In genomic region chr1:159922499-159923202, GRCh38 we compare ENCODE assay signal across 8 cellular contexts. TPM values are rescaled to one million over a fixed set of nuclear protein-coding genes. Genes with fewer than 3 reads are reported as not detected.
DNase-seq lines count a peak whose midpoint lies in the region; ATAC-seq and TF ChIP-seq lines count a peak whose summit lies in the region.

No MANE protein-coding gene starts in this region.

- TF ChIP-seq POLR2A in heart left ventricle (IDR thresholded peaks at IDR 0.05): no peak

- ATAC-seq in activated CD8-positive, alpha-beta T cell treated with anti-CD3 and anti-CD28 coated beads for 36 hours: no peak
- peak; percentile 3 to 20 (median 16) for ATAC-seq in heart left ventricle

- CTCF ChIA-PET in activated CD8-positive, alpha-beta T cell treated with anti-CD3 and anti-CD28 coated beads for 36 hours (lab: Charles Lee): interaction anchor here (0.9 to 21.5 kb wide), 8 partner anchors 13 to 124 kb away, joined by 3 to 374 read pairs (median 3); partner anchors contain the start of gene IGSF9

- H3K27ac Mint-ChIP-seq in activated CD8-positive, alpha-beta T cell treated with anti-CD3 and anti-CD28 coated beads for 36 hours: peak overlapping the region; percentile 98

- H3K27me3 ChIP-seq in heart left ventricle: no peaks in the 10 kb centered on the region
- H3K27me3 ChIP-seq in skeletal muscle satellite cell (ENCODE audit: control insufficient read depth, insufficient read depth, low read length): no peaks in the 10 kb centered on the region

- H3K9me3 Mint-ChIP-seq in activated CD8-positive, alpha-beta T cell treated with anti-CD3 and anti-CD28 coated beads for 36 hours: no peaks in the 10 kb centered on the region

- WGBS in heart left ventricle, 4 donors: 27 to 46% (median 41%) methylated on average over 5 to 8 of the region's 8 CpGs

- H3K4me1 Mint-ChIP-seq in activated CD8-positive, alpha-beta T cell treated with anti-CD3 and anti-CD28 coated beads for 36 hours (ENCODE audit: low read depth): peaks cover 73% of the 10 kb centered on the region

- intact Hi-C loops in activated CD8-positive, alpha-beta T cell treated with anti-CD3 and anti-CD28 coated beads for 36 hours (cut with micrococcal nuclease): no loop called here
- intact Hi-C loops in heart left ventricle (cut with DNase I): loop anchor here in 5 of 10 donors (2.0 to 10.0 kb wide), 3 partner anchors 68 to 908 kb away; no protein-coding TSS in a partner anchor

- H3K36me3 Mint-ChIP-seq in activated CD8-positive, alpha-beta T cell treated with anti-CD3 and anti-CD28 coated beads for 36 hours (ENCODE audit: low read depth): peaks cover 63% of the 10 kb centered on the region

- H3K9me3 ChIP-seq in heart left ventricle: no peaks in the 10 kb centered on the region
- no peaks in the 10 kb centered on the region for H3K9me3 ChIP-seq in skeletal muscle satellite cell (replicated peaks; ENCODE audit: low read length)

- H3K36me3 ChIP-seq in heart left ventricle (peaks cover 0 to 40% (median 34%) of the 10 kb centered on the region in 9 donors), skeletal muscle satellite cell (ENCODE audit: insufficient read depth, low read length) (peaks cover 37% of the 10 kb centered on the region)

- H3K4me3 ChIP-seq in heart left ventricle (peak overlapping the region; percentile 11 to 99 (median 84)), skeletal muscle satellite cell (ENCODE audit: low read length) (peak overlapping the region; percentile 91)

- peak overlapping the region; percentile 86 to 100 (median 97) for H3K27ac ChIP-seq in heart left ventricle

- peak overlapping the region; percentile 92 for H3K4me3 Mint-ChIP-seq in activated CD8-positive, alpha-beta T cell treated with anti-CD3 and anti-CD28 coated beads for 36 hours

- POLR2A ChIA-PET in activated CD8-positive, alpha-beta T cell treated with anti-CD3 and anti-CD28 coated beads for 36 hours (lab: Charles Lee): interaction anchor here (0.5 to 4.7 kb wide), 7 partner anchors 8 to 108 kb away, joined by 4 to 56 read pairs (median 9); partner anchors contain the start of genes SLAMF8 and SLAMF9

- H3K9ac ChIP-seq in skeletal muscle satellite cell (ENCODE audit: low read depth, low read length): peak overlapping the region; percentile 100

- TF ChIP-seq CTCF in activated CD8-positive, alpha-beta T cell treated with anti-CD3 and anti-CD28 coated beads for 36 hours (IDR thresholded peaks at IDR 0.05): no peak
- TF ChIP-seq CTCF in heart left ventricle (IDR thresholded peaks at IDR 0.05): no peak

- no peaks in the 10 kb centered on the region for H3K27me3 Mint-ChIP-seq in activated CD8-positive, alpha-beta T cell treated with anti-CD3 and anti-CD28 coated beads for 36 hours

- DNase-seq in NCI-H2227 (lab: John Stamatoyannopoulos, UW; ENCODE audit: unreplicated experiment) (peak; percentile 33), NCI-H2227 treated with DMSO at 0.1 percent for 48 hours (lab: John Stamatoyannopoulos, UW) (no peak), heart left ventricle (peak; percentile 78 to 92 (median 83)), DMS 273 (lab: John Stamatoyannopoulos, UW; ENCODE audit: unreplicated experiment) (no peak), NCI-H226 (no peak)
- no peak for DNase-seq in activated CD8-positive, alpha-beta T cell treated with anti-CD3 and anti-CD28 coated beads for 36 hours
- no peak for DNase-seq in stimulated activated CD4-positive, alpha-beta T cell treated with anti-CD3 and anti-CD28 coated beads, Interleukin-1b, Interleukin-23, amount 100 ng/mL, for 48 hours

- peak overlapping the region; percentile 95 for H3K4me2 ChIP-seq in skeletal muscle satellite cell (ENCODE audit: low read length)

- H3K4me1 ChIP-seq in heart left ventricle: peaks cover 0 to 67% (median 53%) of the 10 kb centered on the region in 12 donors
- peaks cover 63% of the 10 kb centered on the region for H3K4me1 ChIP-seq in skeletal muscle satellite cell (ENCODE audit: control insufficient read depth, insufficient read depth, low read length)

RNA-seq across cellular contexts. Expression of gene TAGLN2, which starts 2.7 kb away (rescaled TPM):
- 100 to 1,000 TPM; 475 to 482 TPM for total RNA-seq in activated CD8-positive, alpha-beta T cell treated with anti-CD3 and anti-CD28 coated beads for 36 hours
- 100 to 1,000 TPM in 5 of 9 donors, 10 to 100 TPM in 4; 84.3 to 246 (median 131) TPM for total RNA-seq in heart left ventricle
- 100 to 1,000 TPM; 113 to 226 TPM for polyA plus RNA-seq in heart left ventricle
- total RNA-seq in skeletal muscle satellite cell (2012; rRNA removed): 259 and 441 TPM in 2 replicates

RNA-seq across cellular contexts. Expression of gene CFAP45, which starts 22.7 kb away (rescaled TPM):
- total RNA-seq in activated CD8-positive, alpha-beta T cell treated with anti-CD3 and anti-CD28 coated beads for 36 hours: 1 to 10 TPM; 1.3 to 1.4 TPM
- total RNA-seq in heart left ventricle: 1 to 10 TPM in 1 of 9 donors, under 1 TPM in 6, not detected in 2; 0.31 to 1.8 (median 0.62) TPM
- polyA plus RNA-seq in heart left ventricle: 1 to 10 TPM in 1 of 2 donors, under 1 TPM in 1; 0.29 to 1.3 TPM
- total RNA-seq in skeletal muscle satellite cell (2012; rRNA removed): 0.22 and 0.51 TPM in 2 replicates

RNA-seq across cellular contexts. Expression of gene IGSF9, which starts 22.8 kb away (rescaled TPM):
- under 1 TPM in 1 of 2 experiments, not detected in 1; 0.07 TPM for total RNA-seq in activated CD8-positive, alpha-beta T cell treated with anti-CD3 and anti-CD28 coated beads for 36 hours
- 1 to 10 TPM in 1 of 9 donors, under 1 TPM in 3, not detected in 5; 0.10 to 4.8 (median 0.12) TPM for total RNA-seq in heart left ventricle
- under 1 TPM in 1 of 2 donors, not detected in 1; 0.06 TPM for polyA plus RNA-seq in heart left ventricle
- not detected in 2 replicates for total RNA-seq in skeletal muscle satellite cell (2012; rRNA removed)

RNA-seq across cellular contexts. Expression of gene SLAMF9, which starts 31.4 kb away (rescaled TPM):
- total RNA-seq in activated CD8-positive, alpha-beta T cell treated with anti-CD3 and anti-CD28 coated beads for 36 hours: not detected
- under 1 TPM in 1 of 9 donors, not detected in 8; 0.88 TPM for total RNA-seq in heart left ventricle
- under 1 TPM in 1 of 2 donors, not detected in 1; 0.24 TPM for polyA plus RNA-seq in heart left ventricle
- total RNA-seq in skeletal muscle satellite cell (2012; rRNA removed): not detected in 2 replicates

Comparison
In these comparisons a context has a peak if more than half of its experiments do, and no peak if none do; other contexts are left out.
1. DNase-seq: peak in NCI-H2227 (single experiment) and heart left ventricle (5 of 5); none in NCI-H2227 treated with DMSO at 0.1 percent for 48 hours (single experiment), activated CD8-positive, alpha-beta T cell treated with anti-CD3 and anti-CD28 coated beads for 36 hours (single experiment), DMS 273 (single experiment), NCI-H226 (single experiment) and stimulated activated CD4-positive, alpha-beta T cell treated with anti-CD3 and anti-CD28 coated beads, Interleukin-1b, Interleukin-23, amount 100 ng/mL, for 48 hours (single experiment).